Comparison of ENCODE assay signal across 8 cellular contexts in genomic region chr19:19321143-19321577, GRCh38. TPM values are rescaled to one million over a fixed set of nuclear protein-coding genes. Genes with fewer than 3 reads are reported as not detected.
DNase-seq lines count a peak whose midpoint lies in the region; TF ChIP-seq lines count a peak whose summit lies in the region.

No MANE protein-coding gene starts in this region.

- H3K4me3 ChIP-seq in hepatocyte (peak overlapping the region; percentile 29), skeletal muscle tissue (ENCODE audit: low read length in 3 of 3) (peak overlapping the region; percentile 95 to 98 (median 96))

- peak overlapping the region; percentile 97 for H2AFZ ChIP-seq in hepatocyte

- H3K79me2 ChIP-seq in hepatocyte = peaks cover 89% of the 10 kb centered on the region

- peaks cover 4% of the 10 kb centered on the region for H4K20me1 ChIP-seq in hepatocyte (ENCODE audit: insufficient read depth, poor library complexity, severe bottlenecking)

- peaks cover 30% of the 10 kb centered on the region for H3K36me3 Mint-ChIP-seq in activated naive CD8-positive, alpha-beta T cell treated with anti-CD3 and anti-CD28 coated beads for 36 hours

- peak overlapping the region; percentile 93 for H3K27ac ChIP-seq in hepatocyte
- H3K27ac ChIP-seq in skeletal muscle tissue (ENCODE audit: low read depth, low read length) = peak overlapping the region; percentile 97

- peak overlapping the region; percentile 83 for H3K27ac Mint-ChIP-seq in activated naive CD8-positive, alpha-beta T cell treated with anti-CD3 and anti-CD28 coated beads for 36 hours

- peak overlapping the region; percentile 98 to 100 (median 99) for H3K9ac ChIP-seq in skeletal muscle tissue (ENCODE audit: low read depth in 1 of 3, low read length in 3 of 3)

- no peaks in the 10 kb centered on the region for H3K9me3 Mint-ChIP-seq in activated naive CD8-positive, alpha-beta T cell treated with anti-CD3 and anti-CD28 coated beads for 36 hours

- H3K27me3 ChIP-seq in hepatocyte = no peaks in the 10 kb centered on the region
- H3K27me3 ChIP-seq in skeletal muscle tissue (ENCODE audit: control insufficient read depth in 3 of 3, insufficient read depth in 3 of 3, low read length in 3 of 3) = no peaks in the 10 kb centered on the region

- peak; percentile 9 for TF ChIP-seq CTCF in hepatocyte (IDR thresholded peaks at IDR 0.05; ENCODE audit: poor library complexity)

- H3K36me3 ChIP-seq in hepatocyte (replicated peaks; ENCODE audit: insufficient read depth, low read depth) = no peaks in the 10 kb centered on the region
- peaks cover 11 to 26% (median 19%) of the 10 kb centered on the region in 3 donors for H3K36me3 ChIP-seq in skeletal muscle tissue (ENCODE audit: control insufficient read depth in 3 of 3, insufficient read depth in 3 of 3, low read length in 3 of 3)

- peak overlapping the region; percentile 92 for H3K4me3 Mint-ChIP-seq in activated naive CD8-positive, alpha-beta T cell treated with anti-CD3 and anti-CD28 coated beads for 36 hours

- no peaks in the 10 kb centered on the region for H3K9me3 ChIP-seq in hepatocyte (ENCODE audit: low read depth)
- no peaks in the 10 kb centered on the region for H3K9me3 ChIP-seq in skeletal muscle tissue (ENCODE audit: control insufficient read depth in 3 of 3, low read length in 3 of 3)

- H3K27me3 Mint-ChIP-seq in activated naive CD8-positive, alpha-beta T cell treated with anti-CD3 and anti-CD28 coated beads for 36 hours = no peaks in the 10 kb centered on the region

- DNase-seq in DMS53 (lab: John Stamatoyannopoulos, UW) = peak; percentile 43
- no peak for DNase-seq in DMS53 treated with DMSO at 0.1 percent for 48 hours (lab: John Stamatoyannopoulos, UW; ENCODE audit: unreplicated experiment)
- DNase-seq in M059J (ENCODE audit: low read depth) = peak; percentile 22
- DNase-seq in activated naive CD8-positive, alpha-beta T cell treated with anti-CD3 and anti-CD28 coated beads for 36 hours = no peak
- peak; percentile 41 for DNase-seq in hepatocyte (ENCODE audit: low spot score)
- DNase-seq in UCSD-AML1 (lab: John Stamatoyannopoulos, UW; ENCODE audit: unreplicated experiment) = no peak
- DNase-seq in activated gamma-delta T cell treated with Interleukin-2 at 50 U/mL for 16 hours = no peak

- H3K4me1 Mint-ChIP-seq in activated naive CD8-positive, alpha-beta T cell treated with anti-CD3 and anti-CD28 coated beads for 36 hours = peaks cover 37% of the 10 kb centered on the region

- no peaks in the 10 kb centered on the region for H3K9me2 ChIP-seq in hepatocyte (replicated peaks; ENCODE audit: insufficient read depth)

- H3K4me1 ChIP-seq in hepatocyte (ENCODE audit: insufficient read depth) (peaks cover 14% of the 10 kb centered on the region), skeletal muscle tissue (ENCODE audit: control insufficient read depth in 3 of 3, insufficient read depth in 3 of 3, low read length in 3 of 3) (peaks cover 44 to 51% (median 48%) of the 10 kb centered on the region in 3 donors)

- peak overlapping the region; percentile 96 for H3K4me2 ChIP-seq in hepatocyte

- WGBS in hepatocyte (ENCODE audit: low lambda C conversion rate, missing lambda C conversion rate) = 2% methylated on average over 18 of the region's 33 CpGs

RNA-seq across cellular contexts. Expression of gene MAU2, which starts 0.5 kb away (rescaled TPM):
- 30.2 and 31.1 TPM in 2 replicates for total RNA-seq in M059J (2014; rRNA removed; shearing (Covaris generic))
- total RNA-seq in activated naive CD8-positive, alpha-beta T cell treated with anti-CD3 and anti-CD28 coated beads for 36 hours = 10 to 100 TPM; 39.5 to 39.9 TPM
- total RNA-seq in hepatocyte (21.2 and 31.8 TPM in 2 replicates), skeletal muscle tissue (20.9 TPM)
- polyA plus RNA-seq in hepatocyte = 25.3 and 29.0 TPM in 2 replicates

RNA-seq across cellular contexts. Expression of gene SUGP1, which starts 0.9 kb away (rescaled TPM):
- total RNA-seq in M059J (2014; rRNA removed; shearing (Covaris generic)) = 22.3 and 23.4 TPM in 2 replicates
- total RNA-seq in activated naive CD8-positive, alpha-beta T cell treated with anti-CD3 and anti-CD28 coated beads for 36 hours = 10 to 100 TPM; 58.2 to 59.4 TPM
- total RNA-seq in hepatocyte (13.1 and 25.8 TPM in 2 replicates), skeletal muscle tissue (13.6 TPM)
- 43.7 and 57.4 TPM in 2 replicates for polyA plus RNA-seq in hepatocyte

RNA-seq across cellular contexts. Expression of gene TM6SF2, which starts 48.1 kb away (rescaled TPM):
- not detected in 2 replicates for total RNA-seq in M059J (2014; rRNA removed; shearing (Covaris generic))
- not detected for total RNA-seq in activated naive CD8-positive, alpha-beta T cell treated with anti-CD3 and anti-CD28 coated beads for 36 hours
- total RNA-seq in hepatocyte (3.1 and 4.5 TPM in 2 replicates), skeletal muscle tissue (1.6 TPM)
- polyA plus RNA-seq in hepatocyte = 8.4 and 8.6 TPM in 2 replicates

Comparison
In these comparisons a context has a peak if more than half of its experiments do, and no peak if none do; other contexts are left out.
1. DNase-seq: peak in DMS53 (single experiment), M059J (single experiment) and hepatocyte (single experiment); none in DMS53 treated with DMSO at 0.1 percent for 48 hours (single experiment), activated naive CD8-positive, alpha-beta T cell treated with anti-CD3 and anti-CD28 coated beads for 36 hours (single experiment), UCSD-AML1 (single experiment) and activated gamma-delta T cell treated with Interleukin-2 at 50 U/mL for 16 hours (single experiment).